8 cellular contexts compared by ENCODE assay signal in genomic region chr16:81493755-81494433, GRCh38. TPM values are rescaled to one million over a fixed set of nuclear protein-coding genes. Genes with fewer than 3 reads are reported as not detected.
A peak's percentile ranks its signal among the peaks of the same experiment; 100 is the strongest.
DNase-seq lines count a peak whose midpoint lies in the region; ATAC-seq and TF ChIP-seq lines count a peak whose summit lies in the region.

No MANE protein-coding gene starts in this region.

- no peaks in the 10 kb centered on the region; the same call in 1 of the 2 replicates for H3K36me3 ChIP-seq in Caco-2 (ENCODE audit: control insufficient read depth, insufficient read depth, low read length)
- H3K36me3 ChIP-seq in mesenchymal stem cell (ENCODE audit: control insufficient read depth in 1 of 2, insufficient read depth in 2 of 2, low read depth in 1 of 2, low read length in 2 of 2): peaks cover 0 to 13% of the 10 kb centered on the region in 2 experiments
- peaks cover 0 to 3% (median 0%) of the 10 kb centered on the region in 5 donors for H3K36me3 ChIP-seq in subcutaneous abdominal adipose tissue (ENCODE audit: control insufficient read depth in 5 of 5, insufficient read depth in 5 of 5, low read length in 5 of 5)
- H3K36me3 ChIP-seq in SJCRH30: no peaks in the 10 kb centered on the region

- no peaks in the 10 kb centered on the region for H3K9me3 Mint-ChIP-seq in Caco-2 (ENCODE audit: unreplicated experiment)

- H3K79me1 ChIP-seq in mesenchymal stem cell (replicated peaks; ENCODE audit: low read length, poor library complexity, severe bottlenecking): peaks cover 61% of the 10 kb centered on the region

- peak overlapping the region; percentile 7 for H4K91ac ChIP-seq in mesenchymal stem cell (ENCODE audit: low read length)

- POLR2A ChIA-PET in Caco-2 (lab: Charles Lee): interaction anchor here (0.6 to 0.9 kb wide), 2 partner anchors 10 to 122 kb away, joined by 3 to 4 read pairs; no protein-coding TSS in a partner anchor

- H3K27me3 Mint-ChIP-seq in Caco-2 (ENCODE audit: insufficient read depth, unreplicated experiment): no peaks in the 10 kb centered on the region

- H3K4me3 ChIP-seq in Caco-2 (ENCODE audit: low read depth, low read length): no peak overlapping the region
- H3K4me3 ChIP-seq in cardiac fibroblast (replicated peaks in 1 of 2; ENCODE audit: low read depth in 2 of 2, low read length in 2 of 2): no peak overlapping the region
- no peak overlapping the region for H3K4me3 ChIP-seq in mesenchymal stem cell (ENCODE audit: insufficient read depth in 1 of 2, low read depth in 1 of 2, low read length in 2 of 2)
- no peak overlapping the region for H3K4me3 ChIP-seq in subcutaneous abdominal adipose tissue (ENCODE audit: low read depth in 1 of 5, low read length in 5 of 5)
- H3K4me3 ChIP-seq in SJCRH30: no peak overlapping the region

- no peak for ATAC-seq in HG03196 (IDR thresholded peaks at IDR 0.05; ENCODE audit: unreplicated experiment)

- peak overlapping the region; percentile 34 for H3K4me2 ChIP-seq in mesenchymal stem cell (ENCODE audit: low read length, poor library complexity, severe bottlenecking)

- no peaks in the 10 kb centered on the region for H3K27me3 ChIP-seq in Caco-2 (replicated peaks; ENCODE audit: control insufficient read depth, insufficient read depth, low read length)
- H3K27me3 ChIP-seq in mesenchymal stem cell (ENCODE audit: control insufficient read depth in 1 of 2, insufficient read depth in 1 of 2, low read length in 2 of 2): no peaks in the 10 kb centered on the region
- H3K27me3 ChIP-seq in subcutaneous abdominal adipose tissue (ENCODE audit: control insufficient read depth in 5 of 5, insufficient read depth in 4 of 5, low read length in 5 of 5): no peaks in the 10 kb centered on the region
- no peaks in the 10 kb centered on the region for H3K27me3 ChIP-seq in SJCRH30

- H3K9me3 ChIP-seq in Caco-2 (no peaks in the 10 kb centered on the region), mesenchymal stem cell (ENCODE audit: control insufficient read depth, low read length) (no peaks in the 10 kb centered on the region), subcutaneous abdominal adipose tissue (ENCODE audit: control insufficient read depth in 5 of 5, low read length in 5 of 5) (no peaks in the 10 kb centered on the region), SJCRH30 (replicated peaks) (no peaks in the 10 kb centered on the region)

- H3K23ac ChIP-seq in mesenchymal stem cell (ENCODE audit: low read length in 2 of 2): no peak overlapping the region

- H4K8ac ChIP-seq in mesenchymal stem cell (ENCODE audit: low read length): peak overlapping the region; percentile 65

- H2AK5ac ChIP-seq in mesenchymal stem cell (ENCODE audit: low read length, severe bottlenecking): no peak overlapping the region

- no peak overlapping the region for H2BK120ac ChIP-seq in mesenchymal stem cell (ENCODE audit: low read depth, low read length)

- H3K4me1 Mint-ChIP-seq in Caco-2 (ENCODE audit: low read depth, unreplicated experiment): peaks cover 21% of the 10 kb centered on the region

- no peak overlapping the region for H3K4me3 Mint-ChIP-seq in Caco-2 (ENCODE audit: unreplicated experiment)

- DNase-seq in Caco-2: peak; percentile 73 to 81
- DNase-seq in cardiac fibroblast (ENCODE audit: low read depth in 2 of 2): peak; percentile 41 to 80
- peak; percentile 79 for DNase-seq in mesenchymal stem cell
- DNase-seq in SJCRH30: no peak
- DNase-seq in NCI-H69 (lab: John Stamatoyannopoulos, UW): no peak

- CTCF ChIA-PET in Caco-2 (lab: Charles Lee): interaction anchor here (1.7 kb wide), 1 partner anchor 43 kb away, joined by 3 read pairs; no protein-coding TSS in a partner anchor

- H2BK15ac ChIP-seq in mesenchymal stem cell (ENCODE audit: low read depth, poor library complexity, severe bottlenecking): no peak overlapping the region

- H3K27ac ChIP-seq in mesenchymal stem cell (ENCODE audit: low read length, poor library complexity, severe bottlenecking) (no peak overlapping the region), subcutaneous abdominal adipose tissue (ENCODE audit: low read depth, low read length) (peak overlapping the region; percentile 77), SJCRH30 (no peak overlapping the region)

- intact Hi-C loops in Caco-2 (cut with micrococcal nuclease; ENCODE audit: unreplicated experiment): no loop called here

- H3K27ac Mint-ChIP-seq in Caco-2 (ENCODE audit: unreplicated experiment): peak overlapping the region; percentile 87

- BruUV-seq in Caco-2 (replicated peaks; lab: Mats Ljungman, UMichigan): no TSS peak

- H3K18ac ChIP-seq in mesenchymal stem cell (ENCODE audit: low read depth in 1 of 2, low read length in 2 of 2): peak overlapping the region; percentile 28 to 61

- peaks cover 11% of the 10 kb centered on the region for H3K36me3 Mint-ChIP-seq in Caco-2 (ENCODE audit: insufficient read depth, unreplicated experiment)

- H3K9ac ChIP-seq in mesenchymal stem cell (ENCODE audit: low read length) (no peak overlapping the region), subcutaneous abdominal adipose tissue (ENCODE audit: low read length in 5 of 5) (peak overlapping the region in 2 of 5 donors; percentile 42 to 65)

- H3K4me1 ChIP-seq in Caco-2 (peaks cover 16% of the 10 kb centered on the region), mesenchymal stem cell (ENCODE audit: control insufficient read depth, insufficient read depth, low read depth, low read length) (peaks cover 25% of the 10 kb centered on the region), subcutaneous abdominal adipose tissue (ENCODE audit: control insufficient read depth in 5 of 5, insufficient read depth in 5 of 5, low read length in 5 of 5) (peaks cover 16 to 97% (median 69%) of the 10 kb centered on the region in 5 donors), SJCRH30 (no peaks in the 10 kb centered on the region)

- peak overlapping the region in 1 of 2 experiments; percentile 35 for H3K4ac ChIP-seq in mesenchymal stem cell (ENCODE audit: low read depth in 1 of 2, low read length in 2 of 2)

- H2BK5ac ChIP-seq in mesenchymal stem cell (ENCODE audit: low read depth, low read length, poor library complexity, severe bottlenecking): no peak overlapping the region

- no peak overlapping the region for H2AFZ ChIP-seq in mesenchymal stem cell (ENCODE audit: low read depth, low read length)

- H3K14ac ChIP-seq in mesenchymal stem cell (ENCODE audit: low read length in 2 of 2): no peak overlapping the region

- H2BK12ac ChIP-seq in mesenchymal stem cell (ENCODE audit: low read length in 2 of 2): peak overlapping the region in 1 of 2 experiments; percentile 7

- TF ChIP-seq CTCF in Caco-2 (IDR thresholded peaks at IDR 0.05; ENCODE audit: insufficient read depth in 1 of 2, low read depth in 1 of 2, low read length in 1 of 2, severe bottlenecking in 1 of 2, unreplicated experiment in 1 of 2): no peak
- no peak for TF ChIP-seq CTCF in cardiac fibroblast (IDR thresholded peaks at IDR 0.05; ENCODE audit: low read depth, low read length)

- WGBS in mesenchymal stem cell: 54% methylated on average over 21 of the region's 23 CpGs

TF ChIP-seq in PFSK-1, 5 proteins besides CTCF, POLR2A, EP300 and RAD21:
- TF ChIP-seq SIN3A (IDR thresholded peaks at IDR 0.05; ENCODE audit: borderline replicate concordance, insufficient read depth, low read length) (no peak), FOXP2 (optimal IDR thresholded peaks at IDR 0.05; ENCODE audit: borderline replicate concordance, extremely low read depth, extremely low read length, insufficient read depth) (peak; percentile 77), POLR2AphosphoS5 (IDR thresholded peaks at IDR 0.05; ENCODE audit: low read depth, low read length) (no peak), TAF1 (IDR thresholded peaks at IDR 0.05; ENCODE audit: borderline replicate concordance, insufficient read depth, low read length) (no peak), REST (IDR thresholded peaks at IDR 0.05; ENCODE audit: insufficient read depth in 1 of 2, low read depth in 2 of 2, low read length in 2 of 2) (no peak)

RNA-seq across cellular contexts. Expression of gene CMIP, which starts 49.3 kb away (rescaled TPM):
- total RNA-seq in Caco-2 (2022): 63.7 and 68.0 TPM in 2 replicates
- 49.6 TPM for polyA plus RNA-seq in PFSK-1 (2012; ENCODE audit: insufficient read length, low read depth)
- 34.5 TPM for polyA plus RNA-seq in mesenchymal stem cell (2013, experiment 1 of 2)
- 34.1 TPM for polyA plus RNA-seq in mesenchymal stem cell (2013, experiment 2 of 2)
- 12.2 and 12.9 TPM in 2 replicates for total RNA-seq in SJCRH30 (2014; rRNA removed; shearing (Covaris generic))

Comparison
In these comparisons a context has a peak if more than half of its experiments do, and no peak if none do; other contexts are left out.
1. DNase-seq: peak in Caco-2 (2 of 2), cardiac fibroblast (2 of 2) and mesenchymal stem cell (single experiment); none in SJCRH30 (0 of 2) and NCI-H69 (single experiment).